Comparison of ENCODE assay signal across 6 cellular contexts in genomic region chr9:39533763-39534548, GRCh38.
DNase-seq lines count a peak whose midpoint lies in the region; ATAC-seq and TF ChIP-seq lines count a peak whose summit lies in the region.
"Not testable (repeated sequence)": the region's sequence is repeated elsewhere in the genome, so short reads cannot be mapped to it uniquely, and the experiment has no call there.

No MANE protein-coding gene starts in this region.

- H3K27me3 Mint-ChIP-seq in WTC11 (ENCODE audit: low read depth); stimulated activated memory B cell treated with anti-CD40 and anti-IgM and Interleukin-4, amounts not matched to agents 10 μg/mL and 1 μg/mL and 100 μg/mL, for 72 hours: not testable (repeated sequence)

- not testable (repeated sequence) for H3K4me1 Mint-ChIP-seq in WTC11; stimulated activated memory B cell treated with anti-CD40 and anti-IgM and Interleukin-4, amounts not matched to agents 10 μg/mL and 1 μg/mL and 100 μg/mL, for 72 hours

- H3K4me3 Mint-ChIP-seq in WTC11; stimulated activated memory B cell treated with anti-CD40 and anti-IgM and Interleukin-4, amounts not matched to agents 10 μg/mL and 1 μg/mL and 100 μg/mL, for 72 hours: not testable (repeated sequence)

- H3K4me1 ChIP-seq in foreskin keratinocyte, lower lobe of right lung, upper lobe of right lung: not testable (repeated sequence)

- intact Hi-C loops in left ventricle myocardium superior (cut with micrococcal nuclease); lower lobe of right lung (cut with DNase I); upper lobe of right lung (cut with DNase I): not testable (repeated sequence)

- not testable (repeated sequence) for H3K27ac Mint-ChIP-seq in WTC11; stimulated activated memory B cell treated with anti-CD40 and anti-IgM and Interleukin-4, amounts not matched to agents 10 μg/mL and 1 μg/mL and 100 μg/mL, for 72 hours

- H3K9me3 ChIP-seq in lower lobe of right lung, upper lobe of right lung: not testable (repeated sequence)

- H3K27me3 ChIP-seq in foreskin keratinocyte; lower lobe of right lung (ENCODE audit: low read depth); upper lobe of right lung: not testable (repeated sequence)

- not testable (repeated sequence) for H3K36me3 ChIP-seq in lower lobe of right lung, upper lobe of right lung

- not testable (repeated sequence) for H3K9me3 Mint-ChIP-seq in WTC11; stimulated activated memory B cell treated with anti-CD40 and anti-IgM and Interleukin-4, amounts not matched to agents 10 μg/mL and 1 μg/mL and 100 μg/mL, for 72 hours

- ATAC-seq in WTC11 (peak; percentile 26), foreskin keratinocyte (peak; percentile 9), lower lobe of right lung (peak; percentile 23 to 26), upper lobe of right lung (peak; percentile 32)
- not testable (repeated sequence) for ATAC-seq in left ventricle myocardium superior
- peak; percentile 54 for ATAC-seq in stimulated activated memory B cell treated with anti-CD40 and anti-IgM and Interleukin-4, amounts not matched to agents 10 μg/mL and 1 μg/mL and 100 μg/mL, for 72 hours

- TF ChIP-seq CTCF in WTC11 (IDR thresholded peaks at IDR 0.05); foreskin keratinocyte (conservative IDR thresholded peaks at IDR 0.05); lower lobe of right lung (IDR thresholded peaks at IDR 0.05); upper lobe of right lung (IDR thresholded peaks at IDR 0.05): not testable (repeated sequence)

- not testable (repeated sequence) for H3K27ac ChIP-seq in foreskin keratinocyte, lower lobe of right lung, upper lobe of right lung

- not testable (repeated sequence) for DNase-seq in WTC11 (ENCODE audit: low spot score); foreskin keratinocyte; lower lobe of right lung; upper lobe of right lung
- DNase-seq in left ventricle myocardium superior: peak; percentile 20

- H3K36me3 Mint-ChIP-seq in WTC11; stimulated activated memory B cell treated with anti-CD40 and anti-IgM and Interleukin-4, amounts not matched to agents 10 μg/mL and 1 μg/mL and 100 μg/mL, for 72 hours: not testable (repeated sequence)

- CTCF ChIA-PET in WTC11 (lab: Charles Lee): not testable (repeated sequence)

- POLR2A ChIA-PET in WTC11 (lab: Charles Lee): not testable (repeated sequence)

- not testable (repeated sequence) for H3K4me3 ChIP-seq in lower lobe of right lung, upper lobe of right lung
